In the genomic region with DNA sequence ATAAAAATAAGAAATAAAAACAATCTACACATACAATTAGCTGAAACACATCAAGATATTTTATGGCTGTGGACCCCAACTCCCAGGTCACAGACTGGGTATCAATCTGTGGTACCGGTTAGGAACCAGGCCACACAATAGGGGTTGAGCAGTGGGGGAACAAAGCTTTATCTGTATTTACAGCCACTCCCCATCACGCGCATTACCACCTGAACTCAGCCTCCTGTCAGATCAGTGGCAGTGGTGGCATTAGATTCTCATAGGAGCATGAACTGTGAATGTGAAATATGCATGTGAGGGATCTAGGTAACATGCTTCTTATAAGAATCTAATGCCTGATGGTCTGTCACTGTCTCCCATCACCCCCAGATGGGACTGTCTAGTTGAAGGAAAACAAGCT, we compare ENCODE assay signal across 35 cellular contexts.
"Had no signal": no experiment of that assay in that cellular context is flagged by ENCODE, and none has a peak within 500 bp of the region (broad histone marks: within the 10 kb centered on the region; RNA-seq: fewer than 3 reads in every experiment).

No MANE protein-coding gene starts in this region.

- H3K9me3 ChIP-seq: MG63 had no signal

- H3K36me3 ChIP-seq: MG63 had no signal

- DNase-seq: Karpas-422, Kasumi-1, MG63, MM.1S, MV-4-11, NCI-H1048, NCI-H1092, NCI-H1092 treated with DMSO at 0.1 percent for 48 hours, NCI-H1105, NCI-H1105 treated with DMSO at 0.1 percent for 48 hours, NCI-H1417, NCI-H1417 treated with DMSO at 0.1 percent for 48 hours, NCI-H1436, NCI-H1436 treated with DMSO at 0.1 percent for 48 hours, NCI-H146, NCI-H1694, NCI-H1694 treated with DMSO at 0.1 percent for 48 hours, NCI-H187, NCI-H187 treated with DMSO at 0.1 percent for 48 hours, NCI-H1930, NCI-H2029, NCI-H2029 treated with DMSO at 0.1 percent for 48 hours, NCI-H2081, NCI-H2081 treated with DMSO at 0.1 percent for 48 hours, NCI-H2107, NCI-H2171, NCI-H2171 treated with DMSO at 0.1 percent for 48 hours, NCI-H2227 treated with DMSO at 0.1 percent for 48 hours, NCI-H226, NCI-H345, NCI-H446, NCI-H446 treated with DMSO at 0.1 percent for 48 hours, NCI-H510A, NCI-H510A treated with DMSO at 0.1 percent for 48 hours, NCI-H524 had no signal

- H3K4me3 ChIP-seq: MG63 had no signal
